ENCODE assay signal across 9 cellular contexts in genomic region chr4:178471994-178472393, GRCh38.
"Had no signal": no experiment of that assay in that cellular context is flagged by ENCODE, and none has a peak within 500 bp of the region (broad histone marks: within the 10 kb centered on the region; RNA-seq: fewer than 3 reads in every experiment).

No MANE protein-coding gene starts in this region.

- H3K4me3 Mint-ChIP-seq: H9, HFFc6 had no signal

- H3K9me3 Mint-ChIP-seq: H9 had no signal

- DNase-seq: GM23248, H9, HFFc6, IMR-90, KG1 had no signal

- H3K9ac ChIP-seq: GM23248 had no signal

- H3K4me3 ChIP-seq: GM23248, K562 had no signal

- H3K27ac Mint-ChIP-seq: HFFc6 had no signal

- FAIRE-seq: H1, H54, HTR-8/SVneo, K562 had no signal

- H3K27ac ChIP-seq: GM23248 had no signal

- ATAC-seq: K562 had no signal
